ENCODE assay signal across 15 cellular contexts in the genomic region with DNA sequence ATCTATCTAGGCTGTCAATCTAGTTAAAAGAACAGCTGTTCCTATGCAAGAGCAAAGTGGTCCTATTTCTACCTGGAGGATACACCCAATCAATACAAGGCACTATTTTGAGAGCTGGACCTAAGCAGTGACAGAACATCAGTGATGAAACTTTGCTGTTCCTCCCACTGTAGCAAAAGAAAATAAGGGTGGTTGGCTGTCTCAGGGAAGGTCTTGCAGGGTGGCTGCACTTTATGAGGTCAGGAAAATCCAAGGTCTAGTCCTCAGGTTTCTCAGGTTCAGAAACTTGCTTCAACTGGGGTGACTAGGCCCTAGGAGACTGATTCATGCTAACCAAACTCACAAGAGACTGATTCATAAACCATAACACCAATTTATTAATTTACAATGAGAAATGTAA. TPM values are rescaled to one million over a fixed set of nuclear protein-coding genes. Genes with fewer than 3 reads are reported as not detected.
DNase-seq lines count a peak whose midpoint lies in the region; ATAC-seq, FAIRE-seq and TF ChIP-seq lines count a peak whose summit lies in the region.
"Had no signal": no experiment of that assay in that cellular context is flagged by ENCODE, and none has a peak within 500 bp of the region (broad histone marks: within the 10 kb centered on the region; RNA-seq: fewer than 3 reads in every experiment).

No MANE protein-coding gene starts in this region.

- H3K36me3 ChIP-seq in HepG2 (replicated peaks in 1 of 2; ENCODE audit: control insufficient read depth in 1 of 2, insufficient read depth in 2 of 2, low read length in 2 of 2) = peaks cover 33 to 93% of the 10 kb centered on the region in 2 experiments
- peaks cover 14 to 86% (median 48%) of the 10 kb centered on the region in 4 donors for H3K36me3 ChIP-seq in right lobe of liver
- peaks cover 43 to 90% (median 83%) of the 10 kb centered on the region in 5 donors for H3K36me3 ChIP-seq in subcutaneous abdominal adipose tissue (ENCODE audit: control insufficient read depth in 5 of 5, insufficient read depth in 5 of 5, low read length in 5 of 5)
- peaks cover 0 to 97% of the 10 kb centered on the region in 2 donors for H3K36me3 ChIP-seq in left lung

- no peak for TF ChIP-seq POLR2A in HepG2 (IDR thresholded peaks at IDR 0.05; ENCODE audit: insufficient read depth in 1 of 2, low read depth in 2 of 2, low read length in 2 of 2)
- no peak for TF ChIP-seq POLR2A in right lobe of liver (IDR thresholded peaks at IDR 0.05)

- CTCF ChIA-PET in HepG2 (lab: Yijun Ruan, JAX; ENCODE audit: low intra/inter-chr PET ratio, low total read pairs) = no interaction called here

- BruUV-seq in HepG2 (replicated peaks; lab: Mats Ljungman, UMichigan) = no TSS peak

- H3K4me3 ChIP-seq in HepG2 (replicated peaks in 1 of 3; ENCODE audit: insufficient read depth in 1 of 3, low read depth in 2 of 3, low read length in 3 of 3) (no peak overlapping the region), right lobe of liver (no peak overlapping the region), subcutaneous abdominal adipose tissue (ENCODE audit: low read depth in 1 of 5, low read length in 5 of 5) (no peak overlapping the region), left lung (no peak overlapping the region)
- H3K4me3 ChIP-seq: colonic mucosa, GM12878 had no signal

- H3K79me2 ChIP-seq in HepG2 (ENCODE audit: insufficient read depth, low read length) = peaks cover 21% of the 10 kb centered on the region

- TF ChIP-seq CTCF in HepG2 (CRISPR knock-in tag; IDR thresholded peaks at IDR 0.05) (no peak), right lobe of liver (IDR thresholded peaks at IDR 0.05) (no peak), left lung (IDR thresholded peaks at IDR 0.05) (no peak)

- peaks cover 37% of the 10 kb centered on the region for H3K4me1 Mint-ChIP-seq in activated naive CD8-positive, alpha-beta T cell treated with anti-CD3 and anti-CD28 coated beads, Interleukin-2, amount 50 U/mL, for 24 hours

- H3K4me2 ChIP-seq in HepG2 (ENCODE audit: low read depth, low read length) = no peak overlapping the region

- no peak for FAIRE-seq in HepG2 (lab: Jason Lieb, UNC)
- FAIRE-seq: GM12878 had no signal

- H3K9ac ChIP-seq in HepG2 (ENCODE audit: insufficient read depth, low read depth, low read length) = no peak overlapping the region
- peak overlapping the region in 4 of 5 donors; percentile 5 to 42 (median 14) for H3K9ac ChIP-seq in subcutaneous abdominal adipose tissue (ENCODE audit: low read length in 5 of 5)

- TF ChIP-seq EP300 in HepG2 (IDR thresholded peaks at IDR 0.05; ENCODE audit: low read depth in 2 of 2, low read length in 2 of 2) (no peak), HepG2 (CRISPR knock-in tag; IDR thresholded peaks at IDR 0.05; ENCODE audit: borderline replicate concordance) (no peak)

- H3K4me3 Mint-ChIP-seq in activated naive CD8-positive, alpha-beta T cell treated with anti-CD3 and anti-CD28 coated beads, Interleukin-2, amount 50 U/mL, for 24 hours = no peak overlapping the region

- H4K20me1 ChIP-seq in HepG2 (ENCODE audit: insufficient read depth, low read length) = no peaks in the 10 kb centered on the region

- peak overlapping the region; percentile 53 for H3K27ac Mint-ChIP-seq in activated naive CD8-positive, alpha-beta T cell treated with anti-CD3 and anti-CD28 coated beads, Interleukin-2, amount 50 U/mL, for 24 hours

- H3K36me3 Mint-ChIP-seq in activated naive CD8-positive, alpha-beta T cell treated with anti-CD3 and anti-CD28 coated beads, Interleukin-2, amount 50 U/mL, for 24 hours (ENCODE audit: low read depth) = peaks cover 81% of the 10 kb centered on the region

- H3K27ac ChIP-seq in HepG2 (ENCODE audit: extremely low read length, insufficient read depth, low read length) = peak overlapping the region; percentile 11
- H3K27ac ChIP-seq in right lobe of liver = no peak overlapping the region
- H3K27ac ChIP-seq in subcutaneous abdominal adipose tissue (ENCODE audit: low read depth, low read length) = peak overlapping the region; percentile 11
- H3K27ac ChIP-seq in left lung = peak overlapping the region in 1 of 2 donors; percentile 82
- H3K27ac ChIP-seq: colonic mucosa had no signal

- DNase-seq in HepG2 (ENCODE audit: low spot score) (no peak), right lobe of liver (no peak), kidney glomerular epithelial cell (lab: John Stamatoyannopoulos, UW) (peak; percentile 59), left lung (no peak), islet precursor cell (no peak)
- no peak for DNase-seq in activated naive CD8-positive, alpha-beta T cell treated with anti-CD3 and anti-CD28 coated beads, Interleukin-2, amount 50 U/mL, for 24 hours
- DNase-seq: activated effector memory CD4-positive, alpha-beta T cell treated with Interleukin-2 at 50 U/mL for 16 hours; colonic mucosa; KBM-7; NCI-H146; NCI-H510A treated with DMSO at 0.1 percent for 48 hours; stimulated activated naive CD4-positive, alpha-beta T cell treated with Interleukin-2 at 50 U/mL for 16 hours had no signal

- intact Hi-C loops in HepG2 (cut with micrococcal nuclease; ENCODE audit: unreplicated experiment) (no loop called here), right lobe of liver (cut with DNase I) (no loop called here), left lung (cut with DNase I) (no loop called here)

- H3K27me3 Mint-ChIP-seq in activated naive CD8-positive, alpha-beta T cell treated with anti-CD3 and anti-CD28 coated beads, Interleukin-2, amount 50 U/mL, for 24 hours = no peaks in the 10 kb centered on the region

- in situ Hi-C loops in HepG2 (cut with HindIII; ENCODE audit: extremely low pct_ligation_motif_present, low pct_unique_long_range_greater_than_20kb) = no loop called here

- ATAC-seq in HepG2 = no peak
- no peak for ATAC-seq in right lobe of liver
- peak; percentile 49 for ATAC-seq in activated naive CD8-positive, alpha-beta T cell treated with anti-CD3 and anti-CD28 coated beads, Interleukin-2, amount 50 U/mL, for 24 hours
- ATAC-seq in GM19351 (IDR thresholded peaks at IDR 0.05; ENCODE audit: unreplicated experiment) = no peak
- no peak for ATAC-seq in left lung
- ATAC-seq: GM12878 had no signal

- no peaks in the 10 kb centered on the region for H3K9me3 Mint-ChIP-seq in activated naive CD8-positive, alpha-beta T cell treated with anti-CD3 and anti-CD28 coated beads, Interleukin-2, amount 50 U/mL, for 24 hours

- no peak for TF ChIP-seq RAD21 in HepG2 (CRISPR knock-in tag; IDR thresholded peaks at IDR 0.05)

- H2AFZ ChIP-seq in HepG2 (ENCODE audit: low read length) = no peak overlapping the region

- H3K27me3 ChIP-seq in HepG2 (ENCODE audit: control insufficient read depth in 1 of 2, insufficient read depth in 2 of 2, low read length in 2 of 2) = no peaks in the 10 kb centered on the region
- no peaks in the 10 kb centered on the region for H3K27me3 ChIP-seq in right lobe of liver
- no peaks in the 10 kb centered on the region for H3K27me3 ChIP-seq in subcutaneous abdominal adipose tissue (ENCODE audit: control insufficient read depth in 5 of 5, insufficient read depth in 4 of 5, low read length in 5 of 5)
- H3K27me3 ChIP-seq in left lung = no peaks in the 10 kb centered on the region
- H3K27me3 ChIP-seq: colonic mucosa had no signal

- no peaks in the 10 kb centered on the region for H3K9me3 ChIP-seq in HepG2 (ENCODE audit: low read length)
- H3K9me3 ChIP-seq in right lobe of liver = no peaks in the 10 kb centered on the region
- no peaks in the 10 kb centered on the region for H3K9me3 ChIP-seq in subcutaneous abdominal adipose tissue (ENCODE audit: control insufficient read depth in 5 of 5, low read length in 5 of 5)
- no peaks in the 10 kb centered on the region for H3K9me3 ChIP-seq in left lung
- H3K9me3 ChIP-seq: colonic mucosa had no signal

- H3K4me1 ChIP-seq in HepG2 (ENCODE audit: insufficient read depth, low read length) (no peaks in the 10 kb centered on the region), right lobe of liver (no peaks in the 10 kb centered on the region), subcutaneous abdominal adipose tissue (ENCODE audit: control insufficient read depth in 5 of 5, insufficient read depth in 5 of 5, low read length in 5 of 5) (peaks cover 0 to 14% (median 9%) of the 10 kb centered on the region in 5 donors), left lung (peaks cover 0 to 23% of the 10 kb centered on the region in 2 donors)
- H3K4me1 ChIP-seq: colonic mucosa had no signal

- POLR2A ChIA-PET in HepG2 (lab: Yijun Ruan, JAX) = interaction anchor here (1.6 kb wide), 1 partner anchor 16 kb away, joined by 6 read pairs; no protein-coding TSS in a partner anchor

RNA-seq across cellular contexts. Expression of a gene that starts 11.6 kb away (rescaled TPM):
- total RNA-seq in HepG2 (2016; rRNA removed; fragmentation: Illumina TruSeq; extraction: Trizol) (29.4 and 34.1 TPM in 2 replicates), right lobe of liver (10 to 100 TPM; 16.7 to 52.0 (median 31.7) TPM), left lung (10 to 100 TPM; 56.2 to 70.1 TPM)
- 7.3 and 8.6 TPM in 2 replicates for total RNA-seq in HepG2 (2016; cell fraction: cytosol; rRNA removed; fragmentation: Illumina TruSeq; extraction: Trizol; ENCODE audit: low read depth)
- 25.4 and 37.8 TPM in 2 replicates for total RNA-seq in HepG2 (2016; cell fraction: insoluble cytoplasmic fraction; rRNA removed; fragmentation: Illumina TruSeq; extraction: Trizol)
- total RNA-seq in HepG2 (2016; cell fraction: membrane; rRNA removed; fragmentation: Illumina TruSeq; extraction: Trizol) = 19.4 and 20.2 TPM in 2 replicates
- total RNA-seq in HepG2 (2016; cell fraction: nucleus; rRNA removed; fragmentation: Illumina TruSeq; extraction: Trizol) = 48.4 and 51.2 TPM in 2 replicates
- polyA plus RNA-seq in HepG2 (2011; rRNA removed) = 36.8 and 40.6 TPM in 2 replicates
- polyA plus RNA-seq in HepG2 (2011; cell fraction: cytosol; rRNA removed) = 16.4 and 19.7 TPM in 2 replicates
- polyA plus RNA-seq in HepG2 (2011; cell fraction: nucleus; rRNA removed) = 110 and 125 TPM in 2 replicates
- 47.5 and 48.9 TPM in 2 replicates for polyA plus RNA-seq in HepG2 (2012)
- polyA plus RNA-seq in HepG2 (2016; cell fraction: cytosol; fragmentation: Illumina TruSeq; extraction: Trizol; ENCODE audit: low read depth) = 3.7 and 4.1 TPM in 2 replicates
- polyA plus RNA-seq in HepG2 (2016; cell fraction: insoluble cytoplasmic fraction; fragmentation: Illumina TruSeq; extraction: Trizol; ENCODE audit: low read depth) = 36.9 and 49.6 TPM in 2 replicates
- 13.1 and 15.0 TPM in 2 replicates for polyA plus RNA-seq in HepG2 (2016; cell fraction: membrane; fragmentation: Illumina TruSeq; extraction: Trizol; ENCODE audit: low read depth)
- polyA plus RNA-seq in HepG2 (2016; cell fraction: nucleus; fragmentation: Illumina TruSeq; extraction: Trizol; ENCODE audit: insufficient read depth, low read depth) = 151 and 159 TPM in 2 replicates
- polyA minus RNA-seq in HepG2 (2011; rRNA and poly(A)+ RNA removed; ENCODE audit: low replicate concordance) = 43.6 and 128 TPM in 2 replicates
- polyA minus RNA-seq in HepG2 (2011; cell fraction: cytosol; rRNA and poly(A)+ RNA removed) = 14.5 and 17.3 TPM in 2 replicates
- polyA minus RNA-seq in HepG2 (2011; cell fraction: nucleus; rRNA and poly(A)+ RNA removed) = 56.7 and 63.0 TPM in 2 replicates

RNA-seq across cellular contexts. Expression of a gene that starts 11.8 kb away (rescaled TPM):
- total RNA-seq in HepG2 (2016; rRNA removed; fragmentation: Illumina TruSeq; extraction: Trizol) (44.2 and 53.3 TPM in 2 replicates), right lobe of liver (10 to 100 TPM; 17.7 to 62.5 (median 23.3) TPM), left lung (10 to 100 TPM; 32.1 to 38.2 TPM)
- 30.3 and 32.6 TPM in 2 replicates for total RNA-seq in HepG2 (2016; cell fraction: cytosol; rRNA removed; fragmentation: Illumina TruSeq; extraction: Trizol; ENCODE audit: low read depth)
- 44.0 and 50.9 TPM in 2 replicates for total RNA-seq in HepG2 (2016; cell fraction: insoluble cytoplasmic fraction; rRNA removed; fragmentation: Illumina TruSeq; extraction: Trizol)
- total RNA-seq in HepG2 (2016; cell fraction: membrane; rRNA removed; fragmentation: Illumina TruSeq; extraction: Trizol) = 39.7 and 41.1 TPM in 2 replicates
- 25.6 and 36.2 TPM in 2 replicates for total RNA-seq in HepG2 (2016; cell fraction: nucleus; rRNA removed; fragmentation: Illumina TruSeq; extraction: Trizol)
- 70.4 and 70.5 TPM in 2 replicates for polyA plus RNA-seq in HepG2 (2011; rRNA removed)
- 81.8 and 87.8 TPM in 2 replicates for polyA plus RNA-seq in HepG2 (2011; cell fraction: cytosol; rRNA removed)
- polyA plus RNA-seq in HepG2 (2011; cell fraction: nucleus; rRNA removed) = 26.5 and 33.7 TPM in 2 replicates
- polyA plus RNA-seq in HepG2 (2012) = 25.1 and 33.9 TPM in 2 replicates
- polyA plus RNA-seq in HepG2 (2016; cell fraction: cytosol; fragmentation: Illumina TruSeq; extraction: Trizol; ENCODE audit: low read depth) = 25.0 and 26.0 TPM in 2 replicates
- 65.1 and 67.8 TPM in 2 replicates for polyA plus RNA-seq in HepG2 (2016; cell fraction: insoluble cytoplasmic fraction; fragmentation: Illumina TruSeq; extraction: Trizol; ENCODE audit: low read depth)
- polyA plus RNA-seq in HepG2 (2016; cell fraction: membrane; fragmentation: Illumina TruSeq; extraction: Trizol; ENCODE audit: low read depth) = 38.0 and 41.3 TPM in 2 replicates
- 48.1 and 64.5 TPM in 2 replicates for polyA plus RNA-seq in HepG2 (2016; cell fraction: nucleus; fragmentation: Illumina TruSeq; extraction: Trizol; ENCODE audit: insufficient read depth, low read depth)
- 102 and 166 TPM in 2 replicates for polyA minus RNA-seq in HepG2 (2011; rRNA and poly(A)+ RNA removed; ENCODE audit: low replicate concordance)
- polyA minus RNA-seq in HepG2 (2011; cell fraction: cytosol; rRNA and poly(A)+ RNA removed) = 21.2 and 24.1 TPM in 2 replicates
- 54.1 and 63.3 TPM in 2 replicates for polyA minus RNA-seq in HepG2 (2011; cell fraction: nucleus; rRNA and poly(A)+ RNA removed)

RNA-seq across cellular contexts. Expression of a gene that starts 25.7 kb away (rescaled TPM):
- 25.2 and 25.4 TPM in 2 replicates for total RNA-seq in HepG2 (2016; rRNA removed; fragmentation: Illumina TruSeq; extraction: Trizol)
- total RNA-seq in HepG2 (2016; cell fraction: cytosol; rRNA removed; fragmentation: Illumina TruSeq; extraction: Trizol; ENCODE audit: low read depth) = 33.0 and 38.9 TPM in 2 replicates
- 23.9 and 27.8 TPM in 2 replicates for total RNA-seq in HepG2 (2016; cell fraction: insoluble cytoplasmic fraction; rRNA removed; fragmentation: Illumina TruSeq; extraction: Trizol)
- total RNA-seq in HepG2 (2016; cell fraction: membrane; rRNA removed; fragmentation: Illumina TruSeq; extraction: Trizol) = 43.9 and 52.8 TPM in 2 replicates
- total RNA-seq in HepG2 (2016; cell fraction: nucleus; rRNA removed; fragmentation: Illumina TruSeq; extraction: Trizol) = 15.8 and 17.5 TPM in 2 replicates
- polyA plus RNA-seq in HepG2 (2011; rRNA removed) = 53.7 and 60.1 TPM in 2 replicates
- polyA plus RNA-seq in HepG2 (2011; cell fraction: cytosol; rRNA removed) = 44.7 and 56.5 TPM in 2 replicates
- 20.0 and 25.6 TPM in 2 replicates for polyA plus RNA-seq in HepG2 (2011; cell fraction: nucleus; rRNA removed)
- 17.5 and 21.3 TPM in 2 replicates for polyA plus RNA-seq in HepG2 (2012)
- 45.4 and 52.3 TPM in 2 replicates for polyA plus RNA-seq in HepG2 (2016; cell fraction: cytosol; fragmentation: Illumina TruSeq; extraction: Trizol; ENCODE audit: low read depth)
- polyA plus RNA-seq in HepG2 (2016; cell fraction: insoluble cytoplasmic fraction; fragmentation: Illumina TruSeq; extraction: Trizol; ENCODE audit: low read depth) = 31.2 and 31.8 TPM in 2 replicates
- polyA plus RNA-seq in HepG2 (2016; cell fraction: membrane; fragmentation: Illumina TruSeq; extraction: Trizol; ENCODE audit: low read depth) = 53.1 and 57.7 TPM in 2 replicates
- polyA plus RNA-seq in HepG2 (2016; cell fraction: nucleus; fragmentation: Illumina TruSeq; extraction: Trizol; ENCODE audit: insufficient read depth, low read depth) = 33.0 and 35.6 TPM in 2 replicates
- polyA minus RNA-seq in HepG2 (2011; rRNA and poly(A)+ RNA removed; ENCODE audit: low replicate concordance) = 13.9 and 44.9 TPM in 2 replicates
- 11.1 and 12.6 TPM in 2 replicates for polyA minus RNA-seq in HepG2 (2011; cell fraction: cytosol; rRNA and poly(A)+ RNA removed)
- polyA minus RNA-seq in HepG2 (2011; cell fraction: nucleus; rRNA and poly(A)+ RNA removed) = 11.3 and 19.4 TPM in 2 replicates
- 1 to 10 TPM; 1.7 to 3.9 (median 2.0) TPM for total RNA-seq in right lobe of liver
- total RNA-seq in left lung = 10 to 100 TPM; 10.3 to 10.4 TPM

RNA-seq across cellular contexts. Expression of a gene that starts 56.0 kb away (rescaled TPM):
- 29.7 and 43.5 TPM in 2 replicates for total RNA-seq in HepG2 (2016; rRNA removed; fragmentation: Illumina TruSeq; extraction: Trizol)
- 51.3 and 54.5 TPM in 2 replicates for total RNA-seq in HepG2 (2016; cell fraction: cytosol; rRNA removed; fragmentation: Illumina TruSeq; extraction: Trizol; ENCODE audit: low read depth)
- 30.1 and 40.0 TPM in 2 replicates for total RNA-seq in HepG2 (2016; cell fraction: insoluble cytoplasmic fraction; rRNA removed; fragmentation: Illumina TruSeq; extraction: Trizol)
- 36.1 and 36.5 TPM in 2 replicates for total RNA-seq in HepG2 (2016; cell fraction: membrane; rRNA removed; fragmentation: Illumina TruSeq; extraction: Trizol)
- total RNA-seq in HepG2 (2016; cell fraction: nucleus; rRNA removed; fragmentation: Illumina TruSeq; extraction: Trizol) = 41.2 and 47.0 TPM in 2 replicates
- 51.0 and 61.0 TPM in 2 replicates for polyA plus RNA-seq in HepG2 (2011; rRNA removed)
- 21.8 and 35.0 TPM in 2 replicates for polyA plus RNA-seq in HepG2 (2011; cell fraction: cytosol; rRNA removed)
- polyA plus RNA-seq in HepG2 (2011; cell fraction: nucleus; rRNA removed) = 63.4 and 76.1 TPM in 2 replicates
- 17.6 and 19.2 TPM in 2 replicates for polyA plus RNA-seq in HepG2 (2012)
- polyA plus RNA-seq in HepG2 (2016; cell fraction: cytosol; fragmentation: Illumina TruSeq; extraction: Trizol; ENCODE audit: low read depth) = 15.5 and 18.0 TPM in 2 replicates
- 42.8 and 45.1 TPM in 2 replicates for polyA plus RNA-seq in HepG2 (2016; cell fraction: insoluble cytoplasmic fraction; fragmentation: Illumina TruSeq; extraction: Trizol; ENCODE audit: low read depth)
- polyA plus RNA-seq in HepG2 (2016; cell fraction: membrane; fragmentation: Illumina TruSeq; extraction: Trizol; ENCODE audit: low read depth) = 24.2 and 30.4 TPM in 2 replicates
- 85.3 and 100 TPM in 2 replicates for polyA plus RNA-seq in HepG2 (2016; cell fraction: nucleus; fragmentation: Illumina TruSeq; extraction: Trizol; ENCODE audit: insufficient read depth, low read depth)
- 50.4 and 173 TPM in 2 replicates for polyA minus RNA-seq in HepG2 (2011; rRNA and poly(A)+ RNA removed; ENCODE audit: low replicate concordance)
- 9.5 and 9.6 TPM in 2 replicates for polyA minus RNA-seq in HepG2 (2011; cell fraction: cytosol; rRNA and poly(A)+ RNA removed)
- polyA minus RNA-seq in HepG2 (2011; cell fraction: nucleus; rRNA and poly(A)+ RNA removed) = 41.6 and 57.1 TPM in 2 replicates
- total RNA-seq in right lobe of liver = 10 to 100 TPM; 18.2 to 41.0 (median 26.4) TPM
- 10 to 100 TPM; 37.5 to 50.5 TPM for total RNA-seq in left lung

RNA-seq across cellular contexts. Expression of a gene that starts 56.5 kb away (rescaled TPM):
- total RNA-seq in HepG2 (2016; rRNA removed; fragmentation: Illumina TruSeq; extraction: Trizol) (11.5 and 14.9 TPM in 2 replicates), right lobe of liver (10 to 100 TPM; 25.6 to 41.8 (median 35.2) TPM), left lung (10 to 100 TPM; 49.1 to 56.9 TPM)
- total RNA-seq in HepG2 (2016; cell fraction: cytosol; rRNA removed; fragmentation: Illumina TruSeq; extraction: Trizol; ENCODE audit: low read depth) = 5.6 and 5.9 TPM in 2 replicates
- 11.8 and 15.0 TPM in 2 replicates for total RNA-seq in HepG2 (2016; cell fraction: insoluble cytoplasmic fraction; rRNA removed; fragmentation: Illumina TruSeq; extraction: Trizol)
- total RNA-seq in HepG2 (2016; cell fraction: membrane; rRNA removed; fragmentation: Illumina TruSeq; extraction: Trizol) = 15.7 and 17.1 TPM in 2 replicates
- 11.9 and 12.4 TPM in 2 replicates for total RNA-seq in HepG2 (2016; cell fraction: nucleus; rRNA removed; fragmentation: Illumina TruSeq; extraction: Trizol)
- polyA plus RNA-seq in HepG2 (2011; rRNA removed) = 11.4 and 14.7 TPM in 2 replicates
- 19.7 and 21.5 TPM in 2 replicates for polyA plus RNA-seq in HepG2 (2011; cell fraction: cytosol; rRNA removed)
- 30.1 and 37.5 TPM in 2 replicates for polyA plus RNA-seq in HepG2 (2011; cell fraction: nucleus; rRNA removed)
- 10.9 and 13.2 TPM in 2 replicates for polyA plus RNA-seq in HepG2 (2012)
- 4.6 and 6.4 TPM in 2 replicates for polyA plus RNA-seq in HepG2 (2016; cell fraction: cytosol; fragmentation: Illumina TruSeq; extraction: Trizol; ENCODE audit: low read depth)
- 8.9 and 11.0 TPM in 2 replicates for polyA plus RNA-seq in HepG2 (2016; cell fraction: insoluble cytoplasmic fraction; fragmentation: Illumina TruSeq; extraction: Trizol; ENCODE audit: low read depth)
- polyA plus RNA-seq in HepG2 (2016; cell fraction: membrane; fragmentation: Illumina TruSeq; extraction: Trizol; ENCODE audit: low read depth) = 11.1 and 11.3 TPM in 2 replicates
- polyA plus RNA-seq in HepG2 (2016; cell fraction: nucleus; fragmentation: Illumina TruSeq; extraction: Trizol; ENCODE audit: insufficient read depth, low read depth) = 20.3 and 20.7 TPM in 2 replicates
- polyA minus RNA-seq in HepG2 (2011; rRNA and poly(A)+ RNA removed; ENCODE audit: low replicate concordance) = 41.4 and 173 TPM in 2 replicates
- 4.7 and 8.0 TPM in 2 replicates for polyA minus RNA-seq in HepG2 (2011; cell fraction: cytosol; rRNA and poly(A)+ RNA removed)
- polyA minus RNA-seq in HepG2 (2011; cell fraction: nucleus; rRNA and poly(A)+ RNA removed) = 9.4 and 9.7 TPM in 2 replicates

Comparison
In these comparisons a context has a peak if more than half of its experiments do, and no peak if none do; other contexts are left out.
1. H3K27ac ChIP-seq: peak in HepG2 (single experiment) and subcutaneous abdominal adipose tissue (single experiment); none in right lobe of liver (0 of 3).